In the genomic region with DNA sequence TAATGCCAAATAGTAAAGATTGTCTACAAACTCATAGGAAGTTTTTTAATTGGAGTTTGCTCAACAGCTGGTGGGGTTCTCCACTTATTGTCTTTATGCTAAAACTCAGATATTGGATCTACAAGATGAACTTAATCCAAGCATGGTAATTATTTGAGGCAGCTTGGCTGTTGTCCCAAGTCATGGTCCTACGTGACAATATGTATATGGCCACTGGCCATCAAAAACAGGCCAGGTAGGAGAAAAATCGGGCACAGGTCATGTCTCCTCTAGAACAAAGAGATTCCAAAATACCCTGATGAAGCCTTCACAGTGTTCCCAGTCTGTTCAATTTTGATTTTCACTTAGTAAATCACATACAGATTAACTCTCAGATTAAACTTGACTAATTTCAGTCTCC, we compare ENCODE assay signal across 34 cellular contexts.
"Had no signal": no experiment of that assay in that cellular context is flagged by ENCODE, and none has a peak within 500 bp of the region (broad histone marks: within the 10 kb centered on the region; RNA-seq: fewer than 3 reads in every experiment).

No MANE protein-coding gene starts in this region.

- H3K9me3 ChIP-seq: MG63 had no signal

- H3K27me3 ChIP-seq: MG63 had no signal

- H3K36me3 ChIP-seq: MG63 had no signal

- H3K4me3 ChIP-seq: MG63 had no signal

- DNase-seq: Karpas-422, Kasumi-1, MG63, MM.1S, MV-4-11, NCI-H1048, NCI-H1092, NCI-H1092 treated with DMSO at 0.1 percent for 48 hours, NCI-H1105, NCI-H1105 treated with DMSO at 0.1 percent for 48 hours, NCI-H1417, NCI-H1417 treated with DMSO at 0.1 percent for 48 hours, NCI-H1436, NCI-H1436 treated with DMSO at 0.1 percent for 48 hours, NCI-H146, NCI-H1694, NCI-H1694 treated with DMSO at 0.1 percent for 48 hours, NCI-H187, NCI-H187 treated with DMSO at 0.1 percent for 48 hours, NCI-H1930, NCI-H2029, NCI-H2029 treated with DMSO at 0.1 percent for 48 hours, NCI-H2081, NCI-H2081 treated with DMSO at 0.1 percent for 48 hours, NCI-H2107, NCI-H2171, NCI-H2171 treated with DMSO at 0.1 percent for 48 hours, NCI-H2227 treated with DMSO at 0.1 percent for 48 hours, NCI-H226, NCI-H345, NCI-H446, NCI-H446 treated with DMSO at 0.1 percent for 48 hours, NCI-H510A, NCI-H510A treated with DMSO at 0.1 percent for 48 hours had no signal
